8 cellular contexts compared by ENCODE assay signal in the genomic region with DNA sequence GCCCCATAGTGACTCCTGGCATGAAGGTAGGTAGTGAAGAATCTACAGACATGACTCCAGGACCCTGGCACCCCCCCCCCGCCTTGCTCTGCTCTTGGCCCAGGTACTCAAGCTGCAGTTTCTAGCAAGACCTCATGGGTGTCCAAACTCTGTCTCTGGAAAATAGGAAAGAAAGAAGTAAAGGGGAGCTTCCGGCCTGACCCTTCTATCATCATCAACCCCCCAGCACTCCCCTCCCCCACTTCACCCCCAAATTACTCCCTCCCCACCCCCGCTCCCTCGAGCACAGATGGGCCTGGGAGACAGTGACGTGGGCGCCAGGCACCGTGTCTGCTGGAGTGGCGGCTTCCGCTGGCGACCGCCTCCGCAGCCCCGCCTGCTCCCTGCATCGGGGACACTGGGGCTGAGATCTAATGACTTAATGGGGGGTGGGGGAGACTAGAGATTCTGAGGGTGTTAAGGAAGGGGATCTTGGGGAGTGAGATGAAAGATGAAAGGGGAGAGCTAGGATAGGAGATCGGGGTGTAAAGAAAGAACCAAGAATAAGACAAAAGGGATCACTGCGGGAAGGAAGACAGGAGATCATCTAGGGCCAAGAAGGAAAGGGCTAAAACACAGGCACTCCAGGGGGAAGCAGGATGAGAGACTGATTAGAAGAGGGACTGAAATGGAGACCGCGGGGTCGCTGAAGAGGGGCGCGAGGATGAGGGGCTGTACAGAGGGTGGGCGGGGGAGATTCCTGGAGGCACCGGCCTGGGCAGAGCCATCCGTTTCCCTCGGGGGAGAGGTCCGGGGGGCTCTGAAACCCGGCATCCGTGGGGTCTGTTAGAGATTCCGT. TPM values are rescaled to one million over a fixed set of nuclear protein-coding genes. Genes with fewer than 3 reads are reported as not detected.
DNase-seq lines count a peak whose midpoint lies in the region; ATAC-seq and TF ChIP-seq lines count a peak whose summit lies in the region.

No MANE protein-coding gene starts in this region.

- ATAC-seq in mucosa of descending colon: no peak
- ATAC-seq in HG03469 (IDR thresholded peaks at IDR 0.05; ENCODE audit: unreplicated experiment): no peak

- intact Hi-C loops in mucosa of descending colon (cut with DNase I, micrococcal nuclease): loop anchor here in 1 of 2 donors (5.0 kb wide), 1 partner anchor 91 kb away; a partner anchor contains a TSS

- H3K27ac ChIP-seq in VCaP: peak overlapping the region; percentile 74
- peak overlapping the region; percentile 98 for H3K27ac ChIP-seq in substantia nigra (ENCODE audit: low read depth, low read length, poor library complexity, severe bottlenecking)

- H3K4me3 ChIP-seq in mucosa of descending colon: no peak overlapping the region

- TF ChIP-seq CTCF in VCaP (conservative IDR thresholded peaks at IDR 0.05) (no peak), mucosa of descending colon (IDR thresholded peaks at IDR 0.05) (no peak)

- no peaks in the 10 kb centered on the region for H3K36me3 ChIP-seq in mucosa of descending colon (ENCODE audit: low read depth)

- H3K4me1 ChIP-seq in mucosa of descending colon (ENCODE audit: low read depth): peaks cover 4% of the 10 kb centered on the region

- DNase-seq in NCI-H510A treated with DMSO at 0.1 percent for 48 hours (lab: John Stamatoyannopoulos, UW) (peak; percentile 17), NCI-H510A (lab: John Stamatoyannopoulos, UW) (no peak), mucosa of descending colon (peak; percentile 24 to 77 (median 46)), substantia nigra (lab: John Stamatoyannopoulos, UW) (peak in 38 of 49 donors; percentile 22 to 87 (median 54)), RKO (ENCODE audit: low spot score) (no peak)
- DNase-seq in effector CD4-positive, alpha-beta T cell: peak; percentile 33

- no peaks in the 10 kb centered on the region for H3K9me3 ChIP-seq in mucosa of descending colon

RNA-seq across cellular contexts. Expression of a gene that starts 1.1 kb away (rescaled TPM):
- 10 to 100 TPM in 1 of 3 donors, 1 to 10 TPM in 2; 1.2 to 32.9 (median 5.8) TPM for total RNA-seq in mucosa of descending colon

RNA-seq across cellular contexts. Expression of a gene that starts 30.4 kb away (rescaled TPM):
- total RNA-seq in mucosa of descending colon: 1 to 10 TPM in 1 of 3 donors, under 1 TPM in 1, not detected in 1; 0.55 to 1.3 TPM

Comparison
In these comparisons a context has a peak if more than half of its experiments do, and no peak if none do; other contexts are left out.
1. DNase-seq: peak in NCI-H510A treated with DMSO at 0.1 percent for 48 hours (single experiment), effector CD4-positive, alpha-beta T cell (single experiment), mucosa of descending colon (3 of 3) and substantia nigra (38 of 49); none in NCI-H510A (single experiment) and RKO (single experiment).